Comparison of ENCODE assay signal across 26 cellular contexts in genomic region chr13:52096062-52096461, GRCh38.
"Had no signal": no experiment of that assay in that cellular context is flagged by ENCODE, and none has a peak within 500 bp of the region (broad histone marks: within the 10 kb centered on the region; RNA-seq: fewer than 3 reads in every experiment).

No MANE protein-coding gene starts in this region.

- H3K9me3 ChIP-seq: stomach, suprapubic skin, testis, thoracic aorta, thyroid gland, tibial artery, tibial nerve, transverse colon, upper lobe of left lung, upper lobe of right lung, uterus, vagina had no signal

- ATAC-seq: stimulated activated effector memory CD8-positive, alpha-beta T cell treated with anti-CD3 and anti-CD28 coated beads, Interleukin-12 subunit alpha, Interleukin-12 subunit beta, amount 100 ng/mL, for 72 hours; stimulated activated naive B cell treated with anti-CD40 and anti-IgM and Interleukin-4, amounts not matched to agents 10 μg/mL and 1 μg/mL and 100 μg/mL, for 72 hours; stimulated activated naive CD8-positive, alpha-beta T cell treated with anti-CD3 and anti-CD28 coated beads, Interleukin-15, amount 100 ng/mL, for 72 hours; stimulated activated naive CD8-positive, alpha-beta T cell treated with anti-CD3 and anti-CD28 coated beads, Interleukin-15, Interleukin-2, amounts not matched to agents 100 U/mL and 50 U/mL, for 24 hours; upper lobe of right lung had no signal

- H3K27me3 ChIP-seq: stomach, suprapubic skin, testis, thyroid gland, tibial artery, tibial nerve, transverse colon, upper lobe of left lung, upper lobe of right lung, uterus, vagina had no signal

- FAIRE-seq: urothelium cell line had no signal

- H3K4me1 ChIP-seq: stomach, suprapubic skin, testis, thyroid gland, tibial artery, tibial nerve, transverse colon, upper lobe of left lung, upper lobe of right lung, uterus, vagina had no signal

- H3K27ac ChIP-seq: stomach, suprapubic skin, testis, thoracic aorta, thyroid gland, tibial artery, tibial nerve, transverse colon, upper lobe of left lung, upper lobe of right lung, uterus, vagina had no signal

- DNase-seq: stimulated activated CD4-positive, alpha-beta T cell treated with anti-CD3 and anti-CD28 coated beads, Interleukin-2, amount 100 ng/mL, for 48 hours; stimulated activated CD4-positive, alpha-beta T cell treated with anti-CD3 and anti-CD28 coated beads, Interleukin-4, amount 100 ng/mL, for 1 hour; stimulated activated CD4-positive, alpha-beta T cell treated with anti-CD3 and anti-CD28 coated beads, Interleukin-4, amount 100 ng/mL, for 24 hours; stimulated activated CD4-positive, alpha-beta T cell treated with anti-CD3 and anti-CD28 coated beads, Interleukin-4, amount 100 ng/mL, for 4 hours; stimulated activated CD8-positive, alpha-beta memory T cell treated with anti-CD3 and anti-CD28 coated beads, Interleukin-4, amount 100 ng/mL, for 48 hours; stimulated activated naive B cell treated with anti-CD40 and anti-IgM and Interleukin-4, amounts not matched to agents 10 μg/mL and 1 μg/mL and 100 μg/mL, for 72 hours; stimulated activated naive CD4-positive, alpha-beta T cell; stimulated activated naive CD4-positive, alpha-beta T cell treated with Interleukin-2 at 50 U/mL for 16 hours; stimulated activated naive CD8-positive, alpha-beta T cell treated with anti-CD3 and anti-CD28 coated beads, Interleukin-15, amount 100 ng/mL, for 72 hours; stimulated activated naive CD8-positive, alpha-beta T cell treated with anti-CD3 and anti-CD28 coated beads, Interleukin-15, Interleukin-2, amounts not matched to agents 100 U/mL and 50 U/mL, for 24 hours; stomach; substantia nigra; testis; thyroid gland; tibial artery; transverse colon; trophoblast cell; upper lobe of left lung; upper lobe of right lung; uterus had no signal

- H3K4me3 ChIP-seq: stomach, suprapubic skin, testis, thoracic aorta, thyroid gland, tibial artery, tibial nerve, transverse colon, upper lobe of left lung, upper lobe of right lung, uterus, vagina had no signal

- H3K36me3 ChIP-seq: stomach, suprapubic skin, thoracic aorta, thyroid gland, tibial artery, tibial nerve, transverse colon, upper lobe of left lung, upper lobe of right lung, uterus, vagina had no signal
